1 cellular context compared by ENCODE assay signal in the genomic region with DNA sequence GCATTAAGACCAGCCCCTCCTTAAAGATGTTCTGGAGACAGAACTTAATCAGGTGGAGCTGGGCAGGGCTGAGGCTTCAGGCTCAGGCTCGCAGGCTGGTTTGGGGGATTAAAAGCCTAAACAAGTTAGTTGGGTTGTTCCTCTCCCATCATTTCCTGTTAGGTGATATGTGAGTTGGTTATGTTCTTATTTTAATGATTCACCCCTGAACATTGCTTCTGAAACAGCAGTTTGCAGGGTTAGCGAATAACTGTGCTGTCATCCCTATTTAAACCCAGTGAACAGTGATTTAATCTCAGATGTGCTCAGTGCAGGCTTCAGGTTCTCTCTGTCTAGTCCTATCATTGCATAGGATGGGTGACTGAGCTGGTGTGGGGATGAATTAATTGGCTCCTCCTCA.
TF ChIP-seq lines count a peak whose summit lies in the region.

No MANE protein-coding gene starts in this region.

TF ChIP-seq in IMR-90, 13 proteins besides CTCF, POLR2A, EP300 and RAD21:
- peak; percentile 56; the same call in 1 of the 2 replicates for TF ChIP-seq MAFK (IDR thresholded peaks at IDR 0.05; ENCODE audit: low read depth, low read length)
- TF ChIP-seq FOS (IDR thresholded peaks at IDR 0.05; ENCODE audit: low read depth, low read length), result no peak
- TF ChIP-seq, protein P1, sequence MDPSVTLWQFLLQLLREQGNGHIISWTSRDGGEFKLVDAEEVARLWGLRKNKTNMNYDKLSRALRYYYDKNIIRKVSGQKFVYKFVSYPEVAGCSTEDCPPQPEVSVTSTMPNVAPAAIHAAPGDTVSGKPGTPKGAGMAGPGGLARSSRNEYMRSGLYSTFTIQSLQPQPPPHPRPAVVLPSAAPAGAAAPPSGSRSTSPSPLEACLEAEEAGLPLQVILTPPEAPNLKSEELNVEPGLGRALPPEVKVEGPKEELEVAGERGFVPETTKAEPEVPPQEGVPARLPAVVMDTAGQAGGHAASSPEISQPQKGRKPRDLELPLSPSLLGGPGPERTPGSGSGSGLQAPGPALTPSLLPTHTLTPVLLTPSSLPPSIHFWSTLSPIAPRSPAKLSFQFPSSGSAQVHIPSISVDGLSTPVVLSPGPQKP (IDR thresholded peaks at IDR 0.05; ENCODE audit: borderline replicate concordance, low read depth, low read length), result no peak
- TF ChIP-seq, protein P2, sequence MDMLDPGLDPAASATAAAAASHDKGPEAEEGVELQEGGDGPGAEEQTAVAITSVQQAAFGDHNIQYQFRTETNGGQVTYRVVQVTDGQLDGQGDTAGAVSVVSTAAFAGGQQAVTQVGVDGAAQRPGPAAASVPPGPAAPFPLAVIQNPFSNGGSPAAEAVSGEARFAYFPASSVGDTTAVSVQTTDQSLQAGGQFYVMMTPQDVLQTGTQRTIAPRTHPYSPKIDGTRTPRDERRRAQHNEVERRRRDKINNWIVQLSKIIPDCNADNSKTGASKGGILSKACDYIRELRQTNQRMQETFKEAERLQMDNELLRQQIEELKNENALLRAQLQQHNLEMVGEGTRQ (IDR thresholded peaks at IDR 0.05; ENCODE audit: low read depth, low read length), result no peak
- TF ChIP-seq SMC3 (IDR thresholded peaks at IDR 0.05; ENCODE audit: low read depth, low read length), result no peak
- no peak for TF ChIP-seq MXI1 (IDR thresholded peaks at IDR 0.05; ENCODE audit: borderline replicate concordance, low read depth, low read length)
- no peak for TF ChIP-seq BHLHE40 (IDR thresholded peaks at IDR 0.05; ENCODE audit: low read depth, low read length)
- no peak for TF ChIP-seq CHD1 (IDR thresholded peaks at IDR 0.05; ENCODE audit: low read depth, low read length)
